In genomic region chr6:104407957-104408356, GRCh38 we compare ENCODE assay signal across 23 cellular contexts.
DNase-seq lines count a peak whose midpoint lies in the region; ATAC-seq lines count a peak whose summit lies in the region.
"Had no signal": no experiment of that assay in that cellular context is flagged by ENCODE, and none has a peak within 500 bp of the region (broad histone marks: within the 10 kb centered on the region; RNA-seq: fewer than 3 reads in every experiment).

No MANE protein-coding gene starts in this region.

- no peak overlapping the region for H3K9ac ChIP-seq in mesendoderm (ENCODE audit: low read length)
- H3K9ac ChIP-seq: BLaER1 treated with 17β-estradiol and CSF1 and Interleukin-3, amounts not matched to agents 10 nM and 100 nM had no signal

- H2BK15ac ChIP-seq in mesendoderm (replicated peaks; ENCODE audit: low read depth), result no peak overlapping the region

- no peak overlapping the region for H3K56ac ChIP-seq in mesendoderm (ENCODE audit: low read length)

- no peaks in the 10 kb centered on the region for H3K27me3 ChIP-seq in mesendoderm (ENCODE audit: insufficient read depth, low read length, poor library complexity)
- H3K27me3 ChIP-seq: BE2C; BLaER1 treated with 17β-estradiol and CSF1 and Interleukin-3, amounts not matched to agents 10 nM and 100 nM had no signal

- H3K4me1 ChIP-seq in mesendoderm (ENCODE audit: control insufficient read depth, low read depth, low read length), result peaks cover 2% of the 10 kb centered on the region
- H3K4me1 ChIP-seq: A549, BE2C, HAP-1 had no signal

- no peak overlapping the region for H3K4me2 ChIP-seq in mesendoderm (ENCODE audit: low read length)
- H3K4me2 ChIP-seq: A549 had no signal

- no peak overlapping the region for H3K4me3 ChIP-seq in mesendoderm (ENCODE audit: low read length)
- H3K4me3 ChIP-seq: A549; BLaER1 treated with 17β-estradiol and CSF1 and Interleukin-3, amounts not matched to agents 10 nM and 100 nM; HAP-1 had no signal

- H4K5ac ChIP-seq in mesendoderm (ENCODE audit: low read length), result no peak overlapping the region

- no peak overlapping the region for H3K27ac Mint-ChIP-seq in activated T-helper 17 cell treated with anti-CD3 and anti-CD28 coated beads, Interleukin-2, amount 50 U/mL, for 72 hours
- H3K27ac Mint-ChIP-seq: CD14-positive monocyte; CD4-positive, alpha-beta T cell; HFFc6 had no signal

- no peaks in the 10 kb centered on the region for H3K79me2 ChIP-seq in mesendoderm (ENCODE audit: control insufficient read depth, insufficient read depth, low read length)

- no peak overlapping the region for H2BK5ac ChIP-seq in mesendoderm (ENCODE audit: low read length)

- no peak overlapping the region for H4K8ac ChIP-seq in mesendoderm (ENCODE audit: low read depth, low read length)

- no peaks in the 10 kb centered on the region for H3K36me3 ChIP-seq in mesendoderm (ENCODE audit: control insufficient read depth, insufficient read depth, low read length)
- H3K36me3 ChIP-seq: BE2C, HAP-1 had no signal

- no peak overlapping the region for H3K23ac ChIP-seq in mesendoderm (ENCODE audit: low read length)

- H2AK5ac ChIP-seq in mesendoderm (ENCODE audit: low read length), result no peak overlapping the region

- peak; percentile 14 for DNase-seq in MV-4-11 (lab: John Stamatoyannopoulos, UW)
- peak; percentile 10 for DNase-seq in NCI-H2227 treated with DMSO at 0.1 percent for 48 hours (lab: John Stamatoyannopoulos, UW)
- DNase-seq in mesendoderm, result peak; percentile 51
- no peak for DNase-seq in NOMO-1 (lab: John Stamatoyannopoulos, UW; ENCODE audit: unreplicated experiment in 2 of 2)
- no peak for DNase-seq in DMS 273 treated with DMSO at 0.1 percent for 48 hours (lab: John Stamatoyannopoulos, UW)
- no peak for DNase-seq in NK-92 treated with Interleukin-12 subunit alpha and Interleukin-12 subunit beta, amount 100 ng/mL, for 24 hours (lab: John Stamatoyannopoulos, UW)
- DNase-seq: 8988T; ACHN; AML-193; BE2C; Calu3; CD4-positive, alpha-beta T cell; COR-L47; DMS153; DND-41; GOT3; HFFc6 had no signal

- no peaks in the 10 kb centered on the region for H3K27me3 Mint-ChIP-seq in activated T-helper 17 cell treated with anti-CD3 and anti-CD28 coated beads, Interleukin-2, amount 50 U/mL, for 72 hours
- H3K27me3 Mint-ChIP-seq: CD4-positive, alpha-beta T cell had no signal

- peak overlapping the region; percentile 20 for H3K4me3 Mint-ChIP-seq in activated T-helper 17 cell treated with anti-CD3 and anti-CD28 coated beads, Interleukin-2, amount 50 U/mL, for 72 hours
- H3K4me3 Mint-ChIP-seq: CD14-positive monocyte; CD4-positive, alpha-beta T cell; HFFc6 had no signal

- no peak overlapping the region for H3K27ac ChIP-seq in mesendoderm (ENCODE audit: low read depth, low read length)
- H3K27ac ChIP-seq: A549; BLaER1 treated with 17β-estradiol and CSF1 and Interleukin-3, amounts not matched to agents 10 nM and 100 nM had no signal

- H3K4me1 Mint-ChIP-seq in activated T-helper 17 cell treated with anti-CD3 and anti-CD28 coated beads, Interleukin-2, amount 50 U/mL, for 72 hours, result peaks cover 8% of the 10 kb centered on the region
- H3K4me1 Mint-ChIP-seq: CD14-positive monocyte had no signal

- H2BK120ac ChIP-seq in mesendoderm (ENCODE audit: low read depth, low read length), result no peak overlapping the region

- no CpG with 5 or more reads among the region's 3 CpGs for WGBS in mesendoderm (ENCODE audit: extremely low coverage, insufficient coverage, low lambda C conversion rate)

- no peak overlapping the region for H3K4ac ChIP-seq in mesendoderm (ENCODE audit: low read depth, low read length)

- no peaks in the 10 kb centered on the region for H3K79me1 ChIP-seq in mesendoderm (ENCODE audit: low read length)

- no peaks in the 10 kb centered on the region for H3K36me3 Mint-ChIP-seq in activated T-helper 17 cell treated with anti-CD3 and anti-CD28 coated beads, Interleukin-2, amount 50 U/mL, for 72 hours (ENCODE audit: low read depth)
- H3K36me3 Mint-ChIP-seq: CD14-positive monocyte had no signal

- H3K18ac ChIP-seq in mesendoderm (ENCODE audit: low read length), result no peak overlapping the region

- ATAC-seq in activated T-helper 17 cell treated with anti-CD3 and anti-CD28 coated beads, Interleukin-2, amount 50 U/mL, for 72 hours (replicated peaks), result no peak
- no peak for ATAC-seq in HG03520 (IDR thresholded peaks at IDR 0.05; ENCODE audit: unreplicated experiment)
- ATAC-seq: A549 had no signal

- peaks cover 4% of the 10 kb centered on the region for H3K9me3 Mint-ChIP-seq in activated T-helper 17 cell treated with anti-CD3 and anti-CD28 coated beads, Interleukin-2, amount 50 U/mL, for 72 hours
- H3K9me3 Mint-ChIP-seq: CD4-positive, alpha-beta T cell had no signal

Comparison
In these comparisons a context has a peak if more than half of its experiments do, and no peak if none do; other contexts are left out.
1. DNase-seq: peak in MV-4-11 (single experiment), NCI-H2227 treated with DMSO at 0.1 percent for 48 hours (single experiment) and mesendoderm (single experiment); none in NOMO-1 (0 of 2), DMS 273 treated with DMSO at 0.1 percent for 48 hours (single experiment) and NK-92 treated with Interleukin-12 subunit alpha and Interleukin-12 subunit beta, amount 100 ng/mL, for 24 hours (single experiment).